In genomic region chr1:3821934-3822307, GRCh38 we compare ENCODE assay signal across 23 cellular contexts. TPM values are rescaled to one million over a fixed set of nuclear protein-coding genes. Genes with fewer than 3 reads are reported as not detected.
DNase-seq lines count a peak whose midpoint lies in the region; ATAC-seq, FAIRE-seq and TF ChIP-seq lines count a peak whose summit lies in the region.
"Had no signal": no experiment of that assay in that cellular context is flagged by ENCODE, and none has a peak within 500 bp of the region (broad histone marks: within the 10 kb centered on the region; RNA-seq: fewer than 3 reads in every experiment).

No MANE protein-coding gene starts in this region.

- no peak for TF ChIP-seq CTCF in CD14-positive monocyte (IDR thresholded peaks at IDR 0.05)
- no peak for TF ChIP-seq CTCF in kidney (IDR thresholded peaks at IDR 0.05; ENCODE audit: borderline replicate concordance, extremely low read depth, insufficient read depth)
- no peak for TF ChIP-seq CTCF in CD8-positive, alpha-beta T cell (IDR thresholded peaks at IDR 0.05)

- H3K36me3 ChIP-seq in kidney (ENCODE audit: control insufficient read depth in 1 of 2, insufficient read depth in 2 of 2, low read length in 2 of 2): peaks cover 27 to 31% of the 10 kb centered on the region in 2 donors
- peaks cover 20% of the 10 kb centered on the region for H3K36me3 ChIP-seq in CD8-positive, alpha-beta T cell (ENCODE audit: insufficient read depth, low read length)

- no peak overlapping the region for H3K9ac ChIP-seq in kidney (ENCODE audit: low read length in 2 of 2)

- FAIRE-seq in kidney (lab: Jason Lieb, UNC): no peak
- FAIRE-seq: GM12892, GM18507, H54, RCC 7860 had no signal

- no peak overlapping the region for H3K4me3 ChIP-seq in kidney (ENCODE audit: low read length in 2 of 2)
- H3K4me3 ChIP-seq in CD8-positive, alpha-beta T cell (ENCODE audit: low read depth, low read length): no peak overlapping the region

- peak overlapping the region in 1 of 7 donors; percentile 27 for H3K27ac Mint-ChIP-seq in CD14-positive monocyte
- peak overlapping the region; percentile 62 for H3K27ac Mint-ChIP-seq in stimulated activated effector memory CD8-positive, alpha-beta T cell treated with anti-CD3 and anti-CD28 coated beads, Interleukin-12 subunit alpha, Interleukin-12 subunit beta, amount 100 ng/mL, for 72 hours
- no peak overlapping the region for H3K27ac Mint-ChIP-seq in CD8-positive, alpha-beta T cell
- H3K27ac Mint-ChIP-seq: IgD-negative memory B cell had no signal

- H3K27me3 ChIP-seq in CD8-positive, alpha-beta T cell (ENCODE audit: insufficient read depth, low read length): no peaks in the 10 kb centered on the region

- H3K36me3 Mint-ChIP-seq in CD14-positive monocyte: peaks cover 71% of the 10 kb centered on the region in 2 donors
- peaks cover 68% of the 10 kb centered on the region for H3K36me3 Mint-ChIP-seq in stimulated activated effector memory CD8-positive, alpha-beta T cell treated with anti-CD3 and anti-CD28 coated beads, Interleukin-12 subunit alpha, Interleukin-12 subunit beta, amount 100 ng/mL, for 72 hours
- peaks cover 74% of the 10 kb centered on the region for H3K36me3 Mint-ChIP-seq in CD8-positive, alpha-beta T cell

- peaks cover 0 to 3% (median 0%) of the 10 kb centered on the region in 3 donors for H3K27me3 Mint-ChIP-seq in CD14-positive monocyte (ENCODE audit: low read depth in 3 of 3)
- H3K27me3 Mint-ChIP-seq in CD8-positive, alpha-beta T cell (ENCODE audit: low read depth): no peaks in the 10 kb centered on the region
- H3K27me3 Mint-ChIP-seq: IgD-negative memory B cell had no signal

- intact Hi-C loops in CD14-positive monocyte (cut with micrococcal nuclease): no loop called here
- intact Hi-C loops in kidney (cut with DNase I): no loop called here
- intact Hi-C loops in CD8-positive, alpha-beta T cell (cut with DNase I, micrococcal nuclease): no loop called here

- H3K27ac ChIP-seq in kidney (ENCODE audit: low read depth in 2 of 2, low read length in 2 of 2): no peak overlapping the region
- no peak overlapping the region for H3K27ac ChIP-seq in CD8-positive, alpha-beta T cell (ENCODE audit: low read depth, low read length)
- H3K27ac ChIP-seq: C4-2B had no signal

- ATAC-seq in stimulated activated effector memory CD8-positive, alpha-beta T cell treated with anti-CD3 and anti-CD28 coated beads, Interleukin-12 subunit alpha, Interleukin-12 subunit beta, amount 100 ng/mL, for 72 hours: no peak
- no peak for ATAC-seq in CD8-positive, alpha-beta T cell
- ATAC-seq: Right ventricle myocardium inferior had no signal

- H3K4me1 ChIP-seq in kidney (ENCODE audit: control insufficient read depth in 1 of 2, insufficient read depth in 1 of 2, low read depth in 1 of 2, low read length in 2 of 2): peaks cover 3 to 9% of the 10 kb centered on the region in 2 donors
- no peaks in the 10 kb centered on the region for H3K4me1 ChIP-seq in CD8-positive, alpha-beta T cell (ENCODE audit: insufficient read depth, low read length)

- DNase-seq in CD14-positive monocyte (ENCODE audit: low spot score) (peak; percentile 8), MV-4-11 (lab: John Stamatoyannopoulos, UW) (peak; percentile 11), kidney (peak; percentile 43), GF-D8 (lab: John Stamatoyannopoulos, UW) (no peak)
- no peak for DNase-seq in stimulated activated effector memory CD8-positive, alpha-beta T cell treated with anti-CD3 and anti-CD28 coated beads, Interleukin-12 subunit alpha, Interleukin-12 subunit beta, amount 100 ng/mL, for 72 hours (ENCODE audit: low spot score in 2 of 2)
- no peak for DNase-seq in stimulated activated CD8-positive, alpha-beta memory T cell treated with anti-CD3 and anti-CD28 coated beads, Interleukin-4, amount 100 ng/mL, for 48 hours
- DNase-seq in CD8-positive, alpha-beta T cell: no peak
- DNase-seq: DMS153; EL; MM.1S; NCI-H1105; NCI-H748 treated with DMSO at 0.1 percent for 48 hours; NK-92 treated with Interleukin-12 subunit alpha and Interleukin-12 subunit beta, amount 100 ng/mL, for 24 hours had no signal

- H3K9me3 ChIP-seq in kidney (ENCODE audit: control insufficient read depth in 1 of 2, low read length in 2 of 2): no peaks in the 10 kb centered on the region
- H3K9me3 ChIP-seq in CD8-positive, alpha-beta T cell (ENCODE audit: low read length): no peaks in the 10 kb centered on the region

- no peaks in the 10 kb centered on the region for H3K4me1 Mint-ChIP-seq in CD14-positive monocyte
- no peaks in the 10 kb centered on the region for H3K4me1 Mint-ChIP-seq in stimulated activated effector memory CD8-positive, alpha-beta T cell treated with anti-CD3 and anti-CD28 coated beads, Interleukin-12 subunit alpha, Interleukin-12 subunit beta, amount 100 ng/mL, for 72 hours
- no peaks in the 10 kb centered on the region for H3K4me1 Mint-ChIP-seq in CD8-positive, alpha-beta T cell (ENCODE audit: low read depth)

- no peak overlapping the region for H3K4me3 Mint-ChIP-seq in CD14-positive monocyte
- H3K4me3 Mint-ChIP-seq in stimulated activated effector memory CD8-positive, alpha-beta T cell treated with anti-CD3 and anti-CD28 coated beads, Interleukin-12 subunit alpha, Interleukin-12 subunit beta, amount 100 ng/mL, for 72 hours: no peak overlapping the region
- no peak overlapping the region for H3K4me3 Mint-ChIP-seq in CD8-positive, alpha-beta T cell
- H3K4me3 Mint-ChIP-seq: IgD-negative memory B cell had no signal

- no peaks in the 10 kb centered on the region for H3K9me3 Mint-ChIP-seq in CD14-positive monocyte
- H3K9me3 Mint-ChIP-seq in stimulated activated effector memory CD8-positive, alpha-beta T cell treated with anti-CD3 and anti-CD28 coated beads, Interleukin-12 subunit alpha, Interleukin-12 subunit beta, amount 100 ng/mL, for 72 hours: no peaks in the 10 kb centered on the region
- no peaks in the 10 kb centered on the region for H3K9me3 Mint-ChIP-seq in CD8-positive, alpha-beta T cell
- H3K9me3 Mint-ChIP-seq: IgD-negative memory B cell had no signal

- CTCF ChIA-PET in CD8-positive, alpha-beta T cell (lab: Charles Lee): no interaction called here

- POLR2A ChIA-PET in CD8-positive, alpha-beta T cell (lab: Charles Lee): no interaction called here

RNA-seq across cellular contexts. Expression of gene LRRC47, which starts 25.6 kb away (rescaled TPM):
- 10 to 100 TPM; 18.0 to 24.8 TPM for polyA plus RNA-seq in CD14-positive monocyte
- total RNA-seq in kidney: 42.4 TPM
- polyA plus RNA-seq in kidney (ENCODE audit: insufficient read depth, low read depth, low replicate concordance): 28.8 TPM
- 10 to 100 TPM; 31.8 to 36.3 TPM for total RNA-seq in CD8-positive, alpha-beta T cell

RNA-seq across cellular contexts. Expression of gene CEP104, which starts 35.1 kb away (rescaled TPM):
- 10 to 100 TPM in 1 of 2 donors, 1 to 10 TPM in 1; 8.3 to 13.0 TPM for polyA plus RNA-seq in CD14-positive monocyte
- total RNA-seq in kidney: 51.2 TPM
- polyA plus RNA-seq in kidney (ENCODE audit: insufficient read depth, low read depth, low replicate concordance): 11.1 TPM
- total RNA-seq in CD8-positive, alpha-beta T cell: 10 to 100 TPM; 15.5 to 16.8 TPM

RNA-seq across cellular contexts. Expression of gene DFFB, which starts 35.4 kb away (rescaled TPM):
- 1 to 10 TPM; 5.9 to 6.6 TPM for polyA plus RNA-seq in CD14-positive monocyte
- total RNA-seq in kidney: 8.2 TPM
- 5.6 TPM for polyA plus RNA-seq in kidney (ENCODE audit: insufficient read depth, low read depth, low replicate concordance)
- total RNA-seq in CD8-positive, alpha-beta T cell: 1 to 10 TPM; 3.4 to 3.7 TPM

RNA-seq across cellular contexts. Expression of gene SMIM1, which starts 49.4 kb away (rescaled TPM):
- polyA plus RNA-seq in CD14-positive monocyte (1 to 10 TPM; 1.1 to 1.4 TPM), kidney (ENCODE audit: insufficient read depth, low read depth, low replicate concordance) (49.5 TPM)
- total RNA-seq in kidney: 7.0 TPM
- 1 to 10 TPM; 1.5 to 1.6 TPM for total RNA-seq in CD8-positive, alpha-beta T cell
- total RNA-seq: HT-29, LHCN-M2, NCI-H460 had no signal
- polyA plus RNA-seq: IgD-negative memory B cell had no signal

Comparison
In these comparisons a context has a peak if more than half of its experiments do, and no peak if none do; other contexts are left out.
1. DNase-seq: peak in CD14-positive monocyte (single experiment), MV-4-11 (single experiment) and kidney (single experiment); none in stimulated activated effector memory CD8-positive, alpha-beta T cell treated with anti-CD3 and anti-CD28 coated beads, Interleukin-12 subunit alpha, Interleukin-12 subunit beta, amount 100 ng/mL, for 72 hours (0 of 2), stimulated activated CD8-positive, alpha-beta memory T cell treated with anti-CD3 and anti-CD28 coated beads, Interleukin-4, amount 100 ng/mL, for 48 hours (single experiment), CD8-positive, alpha-beta T cell (0 of 7) and GF-D8 (single experiment).